In genomic region chr22:21867528-21868266, GRCh38 we compare ENCODE assay signal across 8 cellular contexts. TPM values are rescaled to one million over a fixed set of nuclear protein-coding genes. Genes with fewer than 3 reads are reported as not detected.
DNase-seq lines count a peak whose midpoint lies in the region; ATAC-seq, FAIRE-seq and TF ChIP-seq lines count a peak whose summit lies in the region.

MAPK1 (minus strand) TSS chr22:21867645; CDS start chr22:21867440, 205 bp downstream.

- no peaks in the 10 kb centered on the region for H3K27me3 Mint-ChIP-seq in T-helper 17 cell

- peaks cover 5% of the 10 kb centered on the region for H3K36me3 Mint-ChIP-seq in T-helper 17 cell (ENCODE audit: low read depth)

- FAIRE-seq in GM12892 (lab: Jason Lieb, UNC), result peak; percentile 99

- ATAC-seq in HG02763 (IDR thresholded peaks at IDR 0.05; ENCODE audit: unreplicated experiment) (peak; percentile 82), T-helper 17 cell (peak; percentile 94)

- DNase-seq in GM12892 (ENCODE audit: insufficient read length), result peak; percentile 74
- peak; percentile 81 to 87 (median 83) for DNase-seq in NCI-H1417 (lab: John Stamatoyannopoulos, UW)
- DNase-seq in T-helper 17 cell, result peak; percentile 88 to 94 (median 93)
- peak; percentile 93 for DNase-seq in right atrium auricular region (ENCODE audit: low spot score)
- DNase-seq in putamen (ENCODE audit: low spot score), result peak; percentile 95
- peak in 1 of 2 donors; percentile 91 for DNase-seq in vagina (ENCODE audit: extremely low spot score in 2 of 2)

- H3K36me3 ChIP-seq in right atrium auricular region (no peaks in the 10 kb centered on the region), vagina (no peaks in the 10 kb centered on the region)

- peak within 1 kb of the TSS; percentile 96 for H3K4me3 Mint-ChIP-seq in T-helper 17 cell

- H3K4me3 ChIP-seq in right atrium auricular region (peak within 1 kb of the TSS; percentile 83 to 99), vagina (peak within 1 kb of the TSS; percentile 62 to 99)

- H3K4me1 ChIP-seq in right atrium auricular region, result peaks cover 0 to 47% of the 10 kb centered on the region in 2 donors
- peaks cover 38% of the 10 kb centered on the region for H3K4me1 ChIP-seq in vagina

- intact Hi-C loops in vagina (cut with DNase I), result no loop called here

- H3K9me3 ChIP-seq in T-helper 17 cell (ENCODE audit: control insufficient read depth, low read length, poor library complexity, severe bottlenecking) (no peaks in the 10 kb centered on the region), right atrium auricular region (no peaks in the 10 kb centered on the region), vagina (no peaks in the 10 kb centered on the region)

- TF ChIP-seq POLR2A in GM12892 (IDR thresholded peaks at IDR 0.05; ENCODE audit: low read depth, low read length), result peak; percentile 90; the same call in 1 of the 2 replicates
- TF ChIP-seq POLR2A in vagina (IDR thresholded peaks at IDR 0.05), result peak in 1 of 2 donors; percentile 75

- H3K4me1 Mint-ChIP-seq in T-helper 17 cell, result peaks cover 40% of the 10 kb centered on the region

- H3K27ac ChIP-seq in angular gyrus (ENCODE audit: low read depth, low read length) (peak within 1 kb of the TSS; percentile 90), right atrium auricular region (peak within 1 kb of the TSS; percentile 88 to 90), vagina (peak within 1 kb of the TSS; percentile 79)

- TF ChIP-seq CTCF in right atrium auricular region (IDR thresholded peaks at IDR 0.05) (peak in 1 of 2 donors; percentile 57), vagina (IDR thresholded peaks at IDR 0.05) (no peak)

- peak within 1 kb of the TSS; percentile 96 for H3K27ac Mint-ChIP-seq in T-helper 17 cell

- H3K27me3 ChIP-seq in right atrium auricular region (no peaks in the 10 kb centered on the region), vagina (no peaks in the 10 kb centered on the region)

RNA-seq across cellular contexts. Expression of gene MAPK1, which starts in this region (rescaled TPM):
- 43.5 TPM for polyA plus RNA-seq in GM12892 (2012; ENCODE audit: missing spikeins)
- 10 to 100 TPM; 74.2 to 84.6 TPM for total RNA-seq in T-helper 17 cell
- 10 to 100 TPM; 39.7 to 42.6 TPM for total RNA-seq in right atrium auricular region
- 44.9 TPM for total RNA-seq in vagina
